8 cellular contexts compared by ENCODE assay signal in genomic region chr2:30666307-30666874, GRCh38.
DNase-seq lines count a peak whose midpoint lies in the region; ATAC-seq and TF ChIP-seq lines count a peak whose summit lies in the region.

No MANE protein-coding gene starts in this region.

- H3K79me2 ChIP-seq in SU-DHL-6 (ENCODE audit: insufficient read depth, low read length): no peaks in the 10 kb centered on the region

- WGBS in right cardiac atrium: 44% methylated on average over 4 of the region's 4 CpGs
- 20 to 49% (median 43%) methylated on average over 4 of the region's 4 CpGs for WGBS in ovary, 3 donors

- H3K27me3 Mint-ChIP-seq in CD4-positive, alpha-beta memory T cell: peaks cover 0 to under 1% of the 10 kb centered on the region in 2 donors

- H3K27ac ChIP-seq in SU-DHL-6 (ENCODE audit: low read depth, low read length): peak overlapping the region; percentile 71
- H3K27ac ChIP-seq in right cardiac atrium (ENCODE audit: low read length): no peak overlapping the region
- no peak overlapping the region for H3K27ac ChIP-seq in upper lobe of right lung
- no peak overlapping the region for H3K27ac ChIP-seq in ovary
- no peak overlapping the region for H3K27ac ChIP-seq in CD4-positive, alpha-beta memory T cell (ENCODE audit: low read depth, low read length)
- no peak overlapping the region for H3K27ac ChIP-seq in substantia nigra (ENCODE audit: low read depth, low read length, poor library complexity, severe bottlenecking)

- H3K4me2 ChIP-seq in SU-DHL-6 (ENCODE audit: low read depth, low read length, poor library complexity, severe bottlenecking): peak overlapping the region; percentile 5

- peak; percentile 46 for DNase-seq in COLO668 (lab: John Stamatoyannopoulos, UW; ENCODE audit: unreplicated experiment)
- no peak for DNase-seq in right cardiac atrium
- no peak for DNase-seq in upper lobe of right lung
- no peak for DNase-seq in ovary
- no peak for DNase-seq in CD4-positive, alpha-beta memory T cell
- DNase-seq in substantia nigra (lab: John Stamatoyannopoulos, UW): no peak

- no peaks in the 10 kb centered on the region; the same call in 1 of the 2 replicates for H3K36me3 ChIP-seq in SU-DHL-6 (ENCODE audit: low read length)
- no peaks in the 10 kb centered on the region for H3K36me3 ChIP-seq in upper lobe of right lung
- no peaks in the 10 kb centered on the region for H3K36me3 ChIP-seq in ovary
- H3K36me3 ChIP-seq in CD4-positive, alpha-beta memory T cell (ENCODE audit: insufficient read depth, low read length): no peaks in the 10 kb centered on the region

- TF ChIP-seq CTCF in SU-DHL-6 (IDR thresholded peaks at IDR 0.05; ENCODE audit: insufficient read depth, low read length, poor library complexity, severe bottlenecking) (no peak), upper lobe of right lung (IDR thresholded peaks at IDR 0.05) (no peak), ovary (IDR thresholded peaks at IDR 0.05) (no peak)

- H3K4me3 ChIP-seq in SU-DHL-6 (ENCODE audit: insufficient read depth, low read length, poor library complexity, severe bottlenecking) (no peak overlapping the region), right cardiac atrium (ENCODE audit: low read length) (no peak overlapping the region), upper lobe of right lung (no peak overlapping the region), ovary (no peak overlapping the region)
- H3K4me3 ChIP-seq in CD4-positive, alpha-beta memory T cell (ENCODE audit: low read length in 2 of 2): no peak overlapping the region

- H3K4me3 Mint-ChIP-seq in CD4-positive, alpha-beta memory T cell: no peak overlapping the region

- H3F3A ChIP-seq in SU-DHL-6 (ENCODE audit: insufficient read depth): no peaks in the 10 kb centered on the region

- H3K4me1 ChIP-seq in right cardiac atrium (ENCODE audit: control insufficient read depth, insufficient read depth, low read length) (no peaks in the 10 kb centered on the region), upper lobe of right lung (no peaks in the 10 kb centered on the region), ovary (ENCODE audit: insufficient read depth) (no peaks in the 10 kb centered on the region)
- no peaks in the 10 kb centered on the region for H3K4me1 ChIP-seq in CD4-positive, alpha-beta memory T cell (ENCODE audit: insufficient read depth, low read length)

- POLR2A ChIA-PET in CD4-positive, alpha-beta memory T cell (lab: Charles Lee; ENCODE audit: partially characterized antibody): interaction anchor here (1.2 kb wide), 1 partner anchor 11 kb away, joined by 5 read pairs; no protein-coding TSS in a partner anchor

- H3K9ac ChIP-seq in SU-DHL-6 (ENCODE audit: low read length): no peak overlapping the region

- H3K36me3 Mint-ChIP-seq in CD4-positive, alpha-beta memory T cell: peaks cover 2 to 11% of the 10 kb centered on the region in 2 donors

- CTCF ChIA-PET in CD4-positive, alpha-beta memory T cell (lab: Charles Lee; ENCODE audit: partially characterized antibody): interaction anchor here (0.9 to 2.2 kb wide), 2 partner anchors 45 to 459 kb away, joined by 4 to 8 read pairs; no protein-coding TSS in a partner anchor

- peak overlapping the region; percentile 21 for H2AFZ ChIP-seq in SU-DHL-6 (ENCODE audit: low read depth, low read length, severe bottlenecking)

- ATAC-seq in HG03354 (IDR thresholded peaks at IDR 0.05; ENCODE audit: poor library complexity, severe bottlenecking, unreplicated experiment): peak; percentile 78
- peak; percentile 41 to 55 for ATAC-seq in right cardiac atrium
- ATAC-seq in upper lobe of right lung: peak; percentile 77

- no peak for TF ChIP-seq POLR2A in ovary (IDR thresholded peaks at IDR 0.05)

- TF ChIP-seq EP300 in ovary (IDR thresholded peaks at IDR 0.05): no peak

- H3K9me2 ChIP-seq in SU-DHL-6 (replicated peaks; ENCODE audit: insufficient read depth, low read length): no peaks in the 10 kb centered on the region

- H3K27ac Mint-ChIP-seq in CD4-positive, alpha-beta memory T cell: peak overlapping the region in 1 of 7 donors; percentile 31

- peaks cover 23% of the 10 kb centered on the region; the same call in 1 of the 2 replicates for H3K9me3 ChIP-seq in SU-DHL-6 (ENCODE audit: insufficient read depth, low read length)
- H3K9me3 ChIP-seq in right cardiac atrium (ENCODE audit: control insufficient read depth, low read length): peaks cover 3% of the 10 kb centered on the region
- H3K9me3 ChIP-seq in upper lobe of right lung: no peaks in the 10 kb centered on the region
- no peaks in the 10 kb centered on the region for H3K9me3 ChIP-seq in ovary
- H3K9me3 ChIP-seq in CD4-positive, alpha-beta memory T cell (ENCODE audit: control insufficient read depth in 1 of 2, low read length in 2 of 2): no peaks in the 10 kb centered on the region

- peaks cover 0 to 27% (median 21%) of the 10 kb centered on the region in 8 donors for H3K9me3 Mint-ChIP-seq in CD4-positive, alpha-beta memory T cell

- H3K4me1 Mint-ChIP-seq in CD4-positive, alpha-beta memory T cell: no peaks in the 10 kb centered on the region

- H3K27me3 ChIP-seq in SU-DHL-6 (ENCODE audit: low read length) (no peaks in the 10 kb centered on the region), right cardiac atrium (ENCODE audit: control insufficient read depth, insufficient read depth) (no peaks in the 10 kb centered on the region), upper lobe of right lung (no peaks in the 10 kb centered on the region), ovary (no peaks in the 10 kb centered on the region)
- H3K27me3 ChIP-seq in CD4-positive, alpha-beta memory T cell (ENCODE audit: insufficient read depth, low read length): no peaks in the 10 kb centered on the region

- H4K20me1 ChIP-seq in SU-DHL-6 (ENCODE audit: low read depth, low read length): no peaks in the 10 kb centered on the region

- intact Hi-C loops in right cardiac atrium (cut with DNase I) (no loop called here), upper lobe of right lung (cut with DNase I) (no loop called here), ovary (cut with DNase I) (no loop called here)
- intact Hi-C loops in CD4-positive, alpha-beta memory T cell (cut with micrococcal nuclease): no loop called here
